Comparison of ENCODE assay signal across 10 cellular contexts in the genomic region with DNA sequence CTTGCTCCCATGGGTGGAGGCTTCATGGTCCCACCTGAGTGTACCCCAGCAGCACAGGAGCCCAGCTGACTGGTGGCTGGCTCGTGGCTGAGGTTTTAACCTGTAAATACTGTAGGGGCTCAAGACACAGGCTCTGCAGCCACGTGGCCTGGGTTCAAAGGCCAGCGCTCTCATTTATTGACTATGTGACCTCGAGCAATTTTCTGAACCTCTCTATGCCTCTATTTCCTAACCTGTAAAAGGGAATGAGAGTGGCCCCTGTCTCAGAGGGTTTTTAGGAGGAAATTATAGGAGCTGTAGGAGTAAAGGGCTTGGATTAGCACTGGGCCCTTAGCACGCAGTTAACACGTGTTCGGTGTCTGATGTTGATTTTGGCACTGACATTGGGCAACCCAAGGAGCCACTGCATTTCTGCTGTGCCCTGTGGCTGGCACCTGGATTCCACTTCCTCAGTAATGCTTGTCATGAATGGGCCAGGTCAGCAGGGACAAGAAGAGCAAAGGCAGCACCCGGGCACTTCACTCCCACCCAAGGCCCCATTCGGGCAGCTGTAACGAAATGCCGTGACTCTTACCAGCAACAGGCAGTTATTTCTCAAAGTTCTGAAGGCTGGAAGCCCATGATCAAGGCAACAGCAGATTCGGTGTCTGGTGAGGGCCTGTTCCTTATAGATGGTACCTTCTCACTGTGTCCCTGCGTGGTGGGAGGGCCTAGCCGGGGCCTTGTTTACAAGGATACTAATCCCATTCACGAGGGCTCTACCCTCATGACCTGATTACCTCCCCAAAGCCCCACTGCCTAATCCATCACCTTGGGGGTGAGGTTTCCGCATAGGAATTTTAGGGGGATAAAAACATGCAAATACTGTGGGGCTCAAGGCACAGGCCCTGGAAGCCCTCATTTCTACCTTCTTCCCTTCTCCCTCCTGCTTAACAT. TPM values are rescaled to one million over a fixed set of nuclear protein-coding genes. Genes with fewer than 3 reads are reported as not detected.
DNase-seq lines count a peak whose midpoint lies in the region; ATAC-seq, FAIRE-seq and TF ChIP-seq lines count a peak whose summit lies in the region.
"Had no signal": no experiment of that assay in that cellular context is flagged by ENCODE, and none has a peak within 500 bp of the region (broad histone marks: within the 10 kb centered on the region; RNA-seq: fewer than 3 reads in every experiment).

No MANE protein-coding gene starts in this region.

- H3K27me3 ChIP-seq in Peyer's patch (no peaks in the 10 kb centered on the region), right atrium auricular region (no peaks in the 10 kb centered on the region), pancreas (no peaks in the 10 kb centered on the region)

- H3K9me3 ChIP-seq in Peyer's patch (no peaks in the 10 kb centered on the region), right atrium auricular region (no peaks in the 10 kb centered on the region), pancreas (no peaks in the 10 kb centered on the region)

- no peak for TF ChIP-seq POLR2A in Peyer's patch (IDR thresholded peaks at IDR 0.05)

- TF ChIP-seq CTCF in C4-2B (conservative IDR thresholded peaks at IDR 0.05) (no peak), Peyer's patch (IDR thresholded peaks at IDR 0.05) (no peak), right atrium auricular region (IDR thresholded peaks at IDR 0.05) (no peak), pancreas (IDR thresholded peaks at IDR 0.05) (no peak)

- 41% methylated on average over 16 of the region's 16 CpGs for WGBS in pancreas, 2 donors

- H3K4me3 ChIP-seq in Peyer's patch (no peak overlapping the region), right atrium auricular region (no peak overlapping the region), pancreas (no peak overlapping the region)

- no peak for FAIRE-seq in pancreas (lab: Jason Lieb, UNC)

- peak overlapping the region; percentile 70 for H3K27ac ChIP-seq in C4-2B
- peak overlapping the region; percentile 21 to 78 (median 36) for H3K27ac ChIP-seq in Peyer's patch
- peak overlapping the region; percentile 96 to 98 for H3K27ac ChIP-seq in right atrium auricular region
- H3K27ac ChIP-seq in pancreas: peak overlapping the region; percentile 58 to 78 (median 72)

- peak; percentile 67 to 78 (median 70) for ATAC-seq in pancreas
- ATAC-seq in GM19467 (IDR thresholded peaks at IDR 0.05; ENCODE audit: unreplicated experiment): no peak
- ATAC-seq in GM21515 (IDR thresholded peaks at IDR 0.05; ENCODE audit: unreplicated experiment): no peak
- ATAC-seq: PC-3 had no signal

- H3K36me3 ChIP-seq in Peyer's patch (no peaks in the 10 kb centered on the region), right atrium auricular region (no peaks in the 10 kb centered on the region), pancreas (no peaks in the 10 kb centered on the region)

- DNase-seq in Peyer's patch (peak in 2 of 3 donors; percentile 53 to 66), right atrium auricular region (ENCODE audit: low spot score) (no peak), pancreas (peak in 4 of 6 donors; percentile 78 to 87 (median 83)), occipital lobe (lab: John Stamatoyannopoulos, UW) (no peak)
- no peak for DNase-seq in activated T-cell treated with anti-CD3 and anti-CD28 coated beads, Interleukin-2, amount 50 U/mL, for 1 hour
- DNase-seq: GDM1, PC-3 had no signal

- intact Hi-C loops in pancreas (cut with DNase I): no loop called here

- H3K4me1 ChIP-seq in Peyer's patch (peaks cover 0 to 62% (median 11%) of the 10 kb centered on the region in 4 donors), right atrium auricular region (peaks cover 0 to 93% of the 10 kb centered on the region in 2 donors), pancreas (peaks cover 53 to 78% (median 71%) of the 10 kb centered on the region in 3 donors)

RNA-seq across cellular contexts. Expression of a gene that starts 25.2 kb away (rescaled TPM):
- total RNA-seq in Peyer's patch (100 to 1,000 TPM in 3 of 4 donors, 10 to 100 TPM in 1; 72.7 to 177 (median 156) TPM), right atrium auricular region (10 to 100 TPM; 49.3 to 52.2 TPM), pancreas (10 to 100 TPM; 36.2 to 58.7 (median 48.2) TPM), occipital lobe (22.3 TPM)
- 100 to 1,000 TPM; 103 to 104 TPM for polyA plus RNA-seq in pancreas

Comparison
In these comparisons a context has a peak if more than half of its experiments do, and no peak if none do; other contexts are left out.
1. H3K27ac ChIP-seq: peak in every context shown above with its lines; median percentile 97 in right atrium auricular region; 72 in pancreas; 70 in C4-2B; 36 in Peyer's patch.
2. DNase-seq: peak in Peyer's patch (2 of 3) and pancreas (4 of 6); none in right atrium auricular region (single experiment), activated T-cell treated with anti-CD3 and anti-CD28 coated beads, Interleukin-2, amount 50 U/mL, for 1 hour (single experiment) and occipital lobe (single experiment).
3. ATAC-seq: peak in pancreas (4 of 4); none in GM19467 (single experiment) and GM21515 (single experiment).